Comparison of ENCODE assay signal across 8 cellular contexts in the genomic region with DNA sequence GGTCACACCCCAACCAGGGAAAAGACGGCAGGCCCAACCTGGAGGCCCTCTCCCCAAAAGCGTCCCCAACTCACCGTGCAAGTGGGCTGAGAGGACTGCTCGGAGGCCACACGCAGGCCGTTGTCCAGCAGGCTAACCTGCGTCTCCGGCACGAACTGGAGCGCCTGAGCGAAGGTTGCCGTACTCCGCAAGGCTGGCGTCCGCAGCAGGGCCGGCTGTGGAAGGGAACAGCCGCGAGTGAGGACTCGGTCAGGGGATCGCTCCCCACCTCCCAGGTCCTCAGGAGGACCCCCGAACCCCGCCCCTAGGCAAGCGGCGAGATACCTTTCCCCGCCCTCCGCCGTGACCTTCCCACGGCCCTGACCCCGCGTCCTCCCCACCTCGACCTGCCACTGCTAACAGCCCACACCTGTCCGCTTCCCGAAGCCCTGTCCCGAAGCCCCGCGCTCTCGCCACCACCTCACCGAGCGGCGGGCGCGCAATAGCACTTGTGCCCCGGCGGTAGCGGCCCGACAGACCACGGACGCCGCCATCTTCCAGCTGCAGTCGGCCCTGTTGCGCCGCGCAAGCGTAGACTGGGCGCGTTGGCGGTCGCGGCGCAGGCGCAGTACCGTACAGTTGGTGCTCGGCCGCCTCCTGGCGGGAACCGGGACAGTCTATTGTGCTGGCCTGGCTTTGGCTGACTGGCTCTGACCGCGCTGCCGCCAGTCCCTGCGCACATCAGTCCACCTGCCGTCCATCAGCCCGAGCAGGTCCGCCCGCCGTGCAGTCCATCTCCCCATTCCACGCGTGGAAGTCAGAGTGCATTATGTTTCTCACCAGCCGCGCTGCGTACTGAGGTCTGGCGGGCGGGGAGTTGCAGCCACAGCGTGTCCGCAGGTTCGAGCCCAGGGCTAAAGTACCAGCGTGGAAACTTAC. TPM values are rescaled to one million over a fixed set of nuclear protein-coding genes. Genes with fewer than 3 reads are reported as not detected.
DNase-seq lines count a peak whose midpoint lies in the region; ATAC-seq lines count a peak whose summit lies in the region.

A gene (minus strand): TSS at position 559 of the 918 bp plus-strand sequence. CDS start 26 bp downstream, at position 533.

- peaks cover 25% of the 10 kb centered on the region for H3K4me1 Mint-ChIP-seq in activated CD4-positive, alpha-beta T cell treated with anti-CD3 and anti-CD28 coated beads, Interleukin-2, amount 10 ng/mL, durations not matched to agents 7 days and 5 days

- peaks cover 25% of the 10 kb centered on the region for H3K36me3 Mint-ChIP-seq in activated CD4-positive, alpha-beta T cell treated with anti-CD3 and anti-CD28 coated beads, Interleukin-2, amount 10 ng/mL, durations not matched to agents 7 days and 5 days (ENCODE audit: low read depth)

- peak within 1 kb of the TSS; percentile 92 for H3K4me3 Mint-ChIP-seq in activated CD4-positive, alpha-beta T cell treated with anti-CD3 and anti-CD28 coated beads, Interleukin-2, amount 10 ng/mL, durations not matched to agents 7 days and 5 days

- DNase-seq in C1 segment of cervical spinal cord (lab: John Stamatoyannopoulos, UW) (peak; percentile 37 to 93 (median 85)), GM19240 (ENCODE audit: insufficient read length, low spot score) (peak; percentile 98), NCI-H526 treated with DMSO at 0.1 percent for 48 hours (lab: John Stamatoyannopoulos, UW) (peak; percentile 80), cortex of kidney (lab: John Stamatoyannopoulos, UW) (peak; percentile 55), left kidney (ENCODE audit: low read depth, low spot score) (peak; percentile 98)
- peak; percentile 93 for DNase-seq in activated CD4-positive, alpha-beta T cell treated with anti-CD3 and anti-CD28 coated beads, Interleukin-2, amount 10 ng/mL, durations not matched to agents 7 days and 5 days
- peak; percentile 91 to 94 for DNase-seq in stimulated activated CD4-positive, alpha-beta T cell treated with anti-CD3 and anti-CD28 coated beads, Interleukin-2, amount 100 ng/mL, for 24 hours

- H3K27me3 Mint-ChIP-seq in activated CD4-positive, alpha-beta T cell treated with anti-CD3 and anti-CD28 coated beads, Interleukin-2, amount 10 ng/mL, durations not matched to agents 7 days and 5 days = no peaks in the 10 kb centered on the region

- POLR2A ChIA-PET in activated CD4-positive, alpha-beta T cell treated with anti-CD3 and anti-CD28 coated beads, Interleukin-2, amount 10 ng/mL, durations not matched to agents 7 days and 5 days (lab: Charles Lee) = interaction anchor here (1.0 kb wide), 1 partner anchor 15 kb away, joined by 3 read pairs; no protein-coding TSS in a partner anchor

- CTCF ChIA-PET in activated CD4-positive, alpha-beta T cell treated with anti-CD3 and anti-CD28 coated beads, Interleukin-2, amount 10 ng/mL, durations not matched to agents 7 days and 5 days (lab: Charles Lee) = interaction anchor here (0.5 to 1.6 kb wide), 7 partner anchors 12 to 512 kb away, joined by 3 to 4 read pairs (median 4); no protein-coding TSS in a partner anchor

- peak within 1 kb of the TSS; percentile 97 for H3K27ac Mint-ChIP-seq in activated CD4-positive, alpha-beta T cell treated with anti-CD3 and anti-CD28 coated beads, Interleukin-2, amount 10 ng/mL, durations not matched to agents 7 days and 5 days

- peak; percentile 92 for ATAC-seq in HG03460 (IDR thresholded peaks at IDR 0.05; ENCODE audit: unreplicated experiment)

- no peaks in the 10 kb centered on the region for H3K9me3 Mint-ChIP-seq in activated CD4-positive, alpha-beta T cell treated with anti-CD3 and anti-CD28 coated beads, Interleukin-2, amount 10 ng/mL, durations not matched to agents 7 days and 5 days

RNA-seq across cellular contexts. Expression of the gene that starts here (rescaled TPM):
- 100 to 1,000 TPM; 150 to 157 TPM for total RNA-seq in activated CD4-positive, alpha-beta T cell treated with anti-CD3 and anti-CD28 coated beads, Interleukin-2, amount 10 ng/mL, durations not matched to agents 7 days and 5 days

Comparison
In these comparisons a context has a peak if more than half of its experiments do, and no peak if none do; other contexts are left out.
1. Peak in every context shown above with its lines: DNase-seq and ATAC-seq.